In the genomic region with DNA sequence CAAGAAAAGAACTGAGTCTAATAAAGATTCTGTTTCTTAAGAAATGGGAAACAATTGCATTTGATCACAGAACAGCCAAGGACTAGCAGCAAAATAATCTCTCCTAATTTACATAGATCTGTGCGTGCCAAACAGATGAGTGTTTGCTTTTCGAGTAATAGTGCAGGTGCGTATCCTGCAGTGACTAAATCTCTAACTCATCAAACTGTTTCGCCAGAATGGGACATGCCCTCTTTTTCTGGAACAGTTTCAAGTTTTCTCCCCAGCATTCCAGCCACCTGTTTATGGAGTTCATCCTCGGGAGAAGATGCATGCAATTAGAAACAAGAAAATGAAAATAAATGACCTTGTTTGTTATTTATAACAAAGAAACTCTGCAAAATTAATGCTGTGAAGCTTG, we compare ENCODE assay signal across 20 cellular contexts. TPM values are rescaled to one million over a fixed set of nuclear protein-coding genes. Genes with fewer than 3 reads are reported as not detected.
DNase-seq lines count a peak whose midpoint lies in the region; FAIRE-seq and TF ChIP-seq lines count a peak whose summit lies in the region.
"Had no signal": no experiment of that assay in that cellular context is flagged by ENCODE, and none has a peak within 500 bp of the region (broad histone marks: within the 10 kb centered on the region; RNA-seq: fewer than 3 reads in every experiment).

No MANE protein-coding gene starts in this region.

- H3K4me1 Mint-ChIP-seq in mesothelial cell of epicardium = peaks cover 22% of the 10 kb centered on the region

- TF ChIP-seq CTCF in adrenal gland (IDR thresholded peaks at IDR 0.05) (no peak), mesothelial cell of epicardium (IDR thresholded peaks at IDR 0.05; ENCODE audit: unreplicated experiment) (no peak)

- H3K9me3 ChIP-seq in neuron (ENCODE audit: low read length) (no peaks in the 10 kb centered on the region), adrenal gland (replicated peaks in 1 of 3) (no peaks in the 10 kb centered on the region)
- H3K9me3 ChIP-seq: BLaER1 treated with 17β-estradiol and CSF1 and Interleukin-3, amounts not matched to agents 10 nM and 100 nM; heart left ventricle; lower lobe of right lung had no signal

- peaks cover 7% of the 10 kb centered on the region for H3K9me3 Mint-ChIP-seq in mesothelial cell of epicardium
- H3K9me3 Mint-ChIP-seq: activated naive CD4-positive, alpha-beta T cell treated with anti-CD3 and anti-CD28 coated beads, Interleukin-2, amount 10 ng/mL, durations not matched to agents 7 days and 5 days; GM23338 had no signal

- H3K27ac ChIP-seq in adrenal gland = no peak overlapping the region
- H3K27ac ChIP-seq: BLaER1 treated with 17β-estradiol and CSF1 and Interleukin-3, amounts not matched to agents 10 nM and 100 nM; heart left ventricle; HL-60; lower lobe of right lung; SK-N-MC had no signal

- peak; percentile 8 for FAIRE-seq in GM19239 (lab: Jason Lieb, UNC)
- FAIRE-seq: endometrium had no signal

- DNase-seq in GM19239 (ENCODE audit: insufficient read length, low spot score) (no peak), NCI-H2107 treated with DMSO at 0.1 percent for 48 hours (lab: John Stamatoyannopoulos, UW; ENCODE audit: unreplicated experiment) (peak; percentile 80), SW480 (ENCODE audit: low spot score) (peak; percentile 35), OCI-M1 (lab: John Stamatoyannopoulos, UW) (no peak), adrenal gland (no peak), mesothelial cell of epicardium (ENCODE audit: low spot score in 2 of 2, unreplicated experiment in 2 of 2) (no peak)
- DNase-seq in activated effector memory CD4-positive, alpha-beta T cell treated with Interleukin-2 at 50 U/mL for 16 hours = no peak
- DNase-seq: activated naive CD4-positive, alpha-beta T cell treated with anti-CD3 and anti-CD28 coated beads, Interleukin-2, amount 10 ng/mL, durations not matched to agents 7 days and 5 days; caudate nucleus; heart left ventricle; lower lobe of right lung; nephron progenitor cell; stimulated activated naive CD4-positive, alpha-beta T cell had no signal

- intact Hi-C loops in adrenal gland (cut with DNase I) = no loop called here

- peaks cover 46% of the 10 kb centered on the region for H3K4me1 ChIP-seq in neuron (ENCODE audit: insufficient read depth, low read length)
- H3K4me1 ChIP-seq in adrenal gland (replicated peaks in 1 of 2) = no peaks in the 10 kb centered on the region
- H3K4me1 ChIP-seq: heart left ventricle, lower lobe of right lung had no signal

- no peak overlapping the region for H3K27ac Mint-ChIP-seq in mesothelial cell of epicardium
- H3K27ac Mint-ChIP-seq: activated naive CD4-positive, alpha-beta T cell treated with anti-CD3 and anti-CD28 coated beads, Interleukin-2, amount 10 ng/mL, durations not matched to agents 7 days and 5 days; GM23338; nephron progenitor cell had no signal

- H2AFZ ChIP-seq in neuron (ENCODE audit: low read depth, low read length) = no peak overlapping the region
- H2AFZ ChIP-seq: GM23338 had no signal

- no peaks in the 10 kb centered on the region for H3K36me3 ChIP-seq in neuron (ENCODE audit: insufficient read depth, low read length)
- H3K36me3 ChIP-seq in adrenal gland (replicated peaks in 1 of 2) = no peaks in the 10 kb centered on the region
- H3K36me3 ChIP-seq: BLaER1 treated with 17β-estradiol and CSF1 and Interleukin-3, amounts not matched to agents 10 nM and 100 nM; heart left ventricle; lower lobe of right lung had no signal

- H3K27me3 ChIP-seq in neuron (ENCODE audit: insufficient read depth, low read length) (no peaks in the 10 kb centered on the region), adrenal gland (peaks cover 4% of the 10 kb centered on the region)

- H3K4me3 ChIP-seq in neuron (ENCODE audit: low read length) (peak overlapping the region; percentile 5), adrenal gland (no peak overlapping the region)
- H3K4me3 ChIP-seq: BLaER1 treated with 17β-estradiol and CSF1 and Interleukin-3, amounts not matched to agents 10 nM and 100 nM; GM23338; heart left ventricle; lower lobe of right lung; SK-N-MC had no signal

- TF ChIP-seq POLR2A in adrenal gland (IDR thresholded peaks at IDR 0.05) = no peak

- no peaks in the 10 kb centered on the region for H3K36me3 Mint-ChIP-seq in mesothelial cell of epicardium

- 59 to 71% (median 61%) methylated on average over 5 of the region's 5 CpGs for WGBS in adrenal gland, 4 donors

- H3K27me3 Mint-ChIP-seq in mesothelial cell of epicardium (ENCODE audit: low read depth) = peaks cover 88% of the 10 kb centered on the region

- H3K4me3 Mint-ChIP-seq in mesothelial cell of epicardium = no peak overlapping the region
- H3K4me3 Mint-ChIP-seq: activated naive CD4-positive, alpha-beta T cell treated with anti-CD3 and anti-CD28 coated beads, Interleukin-2, amount 10 ng/mL, durations not matched to agents 7 days and 5 days; GM23338; nephron progenitor cell had no signal

RNA-seq across cellular contexts. Expression of gene TOX3, which starts 5.7 kb away (rescaled TPM):
- total RNA-seq in adrenal gland (1 to 10 TPM in 4 of 8 donors, under 1 TPM in 2, not detected in 2; 0.06 to 2.4 (median 1.2) TPM), mesothelial cell of epicardium (5.3 to 7.0 TPM (median 6.8 TPM) in 3 replicates)
- polyA plus RNA-seq in adrenal gland = 1 to 10 TPM in 2 of 3 donors, under 1 TPM in 1; 0.27 to 4.2 (median 2.2) TPM
- total RNA-seq: activated CD8-positive, alpha-beta memory T cell treated with anti-CD3 and anti-CD28 coated beads for 36 hours had no signal
- polyA plus RNA-seq: heart left ventricle had no signal

Comparison
In these comparisons a context has a peak if more than half of its experiments do, and no peak if none do; other contexts are left out.
1. DNase-seq: peak in NCI-H2107 treated with DMSO at 0.1 percent for 48 hours (single experiment) and SW480 (single experiment); none in GM19239 (single experiment), OCI-M1 (single experiment), adrenal gland (0 of 7), mesothelial cell of epicardium (0 of 2) and activated effector memory CD4-positive, alpha-beta T cell treated with Interleukin-2 at 50 U/mL for 16 hours (single experiment).